1 cellular context compared by ENCODE assay signal in genomic region chrX:110045988-110046387, GRCh38.
TF ChIP-seq lines count a peak whose summit lies in the region.

No MANE protein-coding gene starts in this region.

TF ChIP-seq in HepG2, 621 proteins besides CTCF, POLR2A, EP300 and RAD21 (continues in another document):
- TF ChIP-seq, protein P1, sequence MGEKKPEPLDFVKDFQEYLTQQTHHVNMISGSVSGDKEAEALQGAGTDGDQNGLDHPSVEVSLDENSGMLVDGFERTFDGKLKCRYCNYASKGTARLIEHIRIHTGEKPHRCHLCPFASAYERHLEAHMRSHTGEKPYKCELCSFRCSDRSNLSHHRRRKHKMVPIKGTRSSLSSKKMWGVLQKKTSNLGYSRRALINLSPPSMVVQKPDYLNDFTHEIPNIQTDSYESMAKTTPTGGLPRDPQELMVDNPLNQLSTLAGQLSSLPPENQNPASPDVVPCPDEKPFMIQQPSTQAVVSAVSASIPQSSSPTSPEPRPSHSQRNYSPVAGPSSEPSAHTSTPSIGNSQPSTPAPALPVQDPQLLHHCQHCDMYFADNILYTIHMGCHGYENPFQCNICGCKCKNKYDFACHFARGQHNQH (CRISPR knock-in tag; IDR thresholded peaks at IDR 0.05), result no peak
- TF ChIP-seq ZNF572 (CRISPR knock-in tag; IDR thresholded peaks at IDR 0.05), result no peak
- no peak for TF ChIP-seq ZNF770 (CRISPR knock-in tag; IDR thresholded peaks at IDR 0.05)
- no peak for TF ChIP-seq ATAD3A (CRISPR knock-in tag; IDR thresholded peaks at IDR 0.05)
- no peak for TF ChIP-seq TRIM22 (IDR thresholded peaks at IDR 0.05)
- no peak for TF ChIP-seq SCMH1 (CRISPR knock-in tag; IDR thresholded peaks at IDR 0.05; ENCODE audit: borderline replicate concordance)
- no peak for TF ChIP-seq CREM (IDR thresholded peaks at IDR 0.05)
- TF ChIP-seq CREM (CRISPR knock-in tag; IDR thresholded peaks at IDR 0.05), result no peak
- TF ChIP-seq KDM2A (CRISPR knock-in tag; IDR thresholded peaks at IDR 0.05; ENCODE audit: borderline replicate concordance, low read depth), result no peak
- TF ChIP-seq SAP130 (CRISPR knock-in tag; IDR thresholded peaks at IDR 0.05; ENCODE audit: low read depth), result peak; percentile 32; the same call in 1 of the 2 replicates
- TF ChIP-seq, protein P2, sequence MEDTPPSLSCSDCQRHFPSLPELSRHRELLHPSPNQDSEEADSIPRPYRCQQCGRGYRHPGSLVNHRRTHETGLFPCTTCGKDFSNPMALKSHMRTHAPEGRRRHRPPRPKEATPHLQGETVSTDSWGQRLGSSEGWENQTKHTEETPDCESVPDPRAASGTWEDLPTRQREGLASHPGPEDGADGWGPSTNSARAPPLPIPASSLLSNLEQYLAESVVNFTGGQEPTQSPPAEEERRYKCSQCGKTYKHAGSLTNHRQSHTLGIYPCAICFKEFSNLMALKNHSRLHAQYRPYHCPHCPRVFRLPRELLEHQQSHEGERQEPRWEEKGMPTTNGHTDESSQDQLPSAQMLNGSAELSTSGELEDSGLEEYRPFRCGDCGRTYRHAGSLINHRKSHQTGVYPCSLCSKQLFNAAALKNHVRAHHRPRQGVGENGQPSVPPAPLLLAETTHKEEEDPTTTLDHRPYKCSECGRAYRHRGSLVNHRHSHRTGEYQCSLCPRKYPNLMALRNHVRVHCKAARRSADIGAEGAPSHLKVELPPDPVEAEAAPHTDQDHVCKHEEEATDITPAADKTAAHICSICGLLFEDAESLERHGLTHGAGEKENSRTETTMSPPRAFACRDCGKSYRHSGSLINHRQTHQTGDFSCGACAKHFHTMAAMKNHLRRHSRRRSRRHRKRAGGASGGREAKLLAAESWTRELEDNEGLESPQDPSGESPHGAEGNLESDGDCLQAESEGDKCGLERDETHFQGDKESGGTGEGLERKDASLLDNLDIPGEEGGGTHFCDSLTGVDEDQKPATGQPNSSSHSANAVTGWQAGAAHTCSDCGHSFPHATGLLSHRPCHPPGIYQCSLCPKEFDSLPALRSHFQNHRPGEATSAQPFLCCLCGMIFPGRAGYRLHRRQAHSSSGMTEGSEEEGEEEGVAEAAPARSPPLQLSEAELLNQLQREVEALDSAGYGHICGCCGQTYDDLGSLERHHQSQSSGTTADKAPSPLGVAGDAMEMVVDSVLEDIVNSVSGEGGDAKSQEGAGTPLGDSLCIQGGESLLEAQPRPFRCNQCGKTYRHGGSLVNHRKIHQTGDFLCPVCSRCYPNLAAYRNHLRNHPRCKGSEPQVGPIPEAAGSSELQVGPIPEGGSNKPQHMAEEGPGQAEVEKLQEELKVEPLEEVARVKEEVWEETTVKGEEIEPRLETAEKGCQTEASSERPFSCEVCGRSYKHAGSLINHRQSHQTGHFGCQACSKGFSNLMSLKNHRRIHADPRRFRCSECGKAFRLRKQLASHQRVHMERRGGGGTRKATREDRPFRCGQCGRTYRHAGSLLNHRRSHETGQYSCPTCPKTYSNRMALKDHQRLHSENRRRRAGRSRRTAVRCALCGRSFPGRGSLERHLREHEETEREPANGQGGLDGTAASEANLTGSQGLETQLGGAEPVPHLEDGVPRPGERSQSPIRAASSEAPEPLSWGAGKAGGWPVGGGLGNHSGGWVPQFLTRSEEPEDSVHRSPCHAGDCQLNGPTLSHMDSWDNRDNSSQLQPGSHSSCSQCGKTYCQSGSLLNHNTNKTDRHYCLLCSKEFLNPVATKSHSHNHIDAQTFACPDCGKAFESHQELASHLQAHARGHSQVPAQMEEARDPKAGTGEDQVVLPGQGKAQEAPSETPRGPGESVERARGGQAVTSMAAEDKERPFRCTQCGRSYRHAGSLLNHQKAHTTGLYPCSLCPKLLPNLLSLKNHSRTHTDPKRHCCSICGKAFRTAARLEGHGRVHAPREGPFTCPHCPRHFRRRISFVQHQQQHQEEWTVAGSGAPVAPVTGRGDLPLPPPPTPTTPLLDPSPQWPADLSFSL (CRISPR knock-in tag; IDR thresholded peaks at IDR 0.05), result no peak
- no peak for TF ChIP-seq ZBTB26 (CRISPR knock-in tag; IDR thresholded peaks at IDR 0.05; ENCODE audit: borderline replicate concordance)
- no peak for TF ChIP-seq SOX13 (IDR thresholded peaks at IDR 0.05)
- peak in 1 of 2 experiments; percentile 83; a peak in 2 of 4 replicates for TF ChIP-seq SOX13 (CRISPR knock-in tag; conservative IDR thresholded peaks at IDR 0.05 in 1 of 2, IDR thresholded peaks at IDR 0.05 in 1 of 2)
- no peak for TF ChIP-seq SNRNP70 (IDR thresholded peaks at IDR 0.05; ENCODE audit: low read depth, low read length)
- no peak for TF ChIP-seq ZSCAN30 (CRISPR knock-in tag; IDR thresholded peaks at IDR 0.05)
- TF ChIP-seq ZNF83 (CRISPR knock-in tag; IDR thresholded peaks at IDR 0.05; ENCODE audit: borderline replicate concordance), result no peak
- no peak for TF ChIP-seq MTA1 (CRISPR knock-in tag; IDR thresholded peaks at IDR 0.05; ENCODE audit: borderline replicate concordance)
- no peak for TF ChIP-seq YEATS4 (CRISPR knock-in tag; IDR thresholded peaks at IDR 0.05; ENCODE audit: borderline replicate concordance)
- TF ChIP-seq ZSCAN20 (CRISPR knock-in tag; IDR thresholded peaks at IDR 0.05; ENCODE audit: borderline replicate concordance), result no peak
- no peak for TF ChIP-seq KLF11 (CRISPR knock-in tag; IDR thresholded peaks at IDR 0.05)
- TF ChIP-seq SOX5 (CRISPR knock-in tag; IDR thresholded peaks at IDR 0.05; ENCODE audit: borderline replicate concordance), result no peak; the same call in 1 of the 2 replicates
- TF ChIP-seq PAWR (CRISPR knock-in tag; IDR thresholded peaks at IDR 0.05; ENCODE audit: borderline replicate concordance), result no peak
- peak; percentile 48; the same call in 1 of the 2 replicates for TF ChIP-seq ISL2 (CRISPR knock-in tag; IDR thresholded peaks at IDR 0.05)
- no peak for TF ChIP-seq GLI4 (CRISPR knock-in tag; IDR thresholded peaks at IDR 0.05; ENCODE audit: borderline replicate concordance)
- TF ChIP-seq RAD51 (IDR thresholded peaks at IDR 0.05; ENCODE audit: borderline replicate concordance), result no peak
- no peak for TF ChIP-seq ZNF235 (CRISPR knock-in tag; IDR thresholded peaks at IDR 0.05; ENCODE audit: borderline replicate concordance)
- no peak for TF ChIP-seq ZC3H13 (CRISPR knock-in tag; IDR thresholded peaks at IDR 0.05)
- TF ChIP-seq MXD4 (CRISPR knock-in tag; IDR thresholded peaks at IDR 0.05), result no peak
- no peak for TF ChIP-seq FOXC1 (CRISPR knock-in tag; IDR thresholded peaks at IDR 0.05; ENCODE audit: borderline replicate concordance)
- no peak for TF ChIP-seq CREB1 (IDR thresholded peaks at IDR 0.05)
- 0 out of 2 replicates have a peak, but pooled peaks have one; percentile 41 for TF ChIP-seq CREB1 (CRISPR knock-in tag; IDR thresholded peaks at IDR 0.05)
- no peak for TF ChIP-seq ZNF292 (CRISPR knock-in tag; IDR thresholded peaks at IDR 0.05; ENCODE audit: borderline replicate concordance, low read depth)
- TF ChIP-seq ARID5B (CRISPR knock-in tag; IDR thresholded peaks at IDR 0.05), result peak; percentile 58
- no peak for TF ChIP-seq ZFP62 (CRISPR knock-in tag; IDR thresholded peaks at IDR 0.05)
- no peak for TF ChIP-seq SIN3A (IDR thresholded peaks at IDR 0.05; ENCODE audit: borderline replicate concordance, low read depth, low read length)
- TF ChIP-seq ATF6 (CRISPR knock-in tag; conservative IDR thresholded peaks at IDR 0.05), result no peak
- TF ChIP-seq ZNF232 (CRISPR knock-in tag; IDR thresholded peaks at IDR 0.05; ENCODE audit: borderline replicate concordance), result no peak
- no peak for TF ChIP-seq ZNF556 (CRISPR knock-in tag; IDR thresholded peaks at IDR 0.05; ENCODE audit: borderline replicate concordance)
- peak; percentile 32; the same call in 1 of the 2 replicates for TF ChIP-seq ONECUT2 (CRISPR knock-in tag; IDR thresholded peaks at IDR 0.05)
- no peak for TF ChIP-seq ZNF431 (CRISPR knock-in tag; IDR thresholded peaks at IDR 0.05; ENCODE audit: borderline replicate concordance, low read depth)
- TF ChIP-seq ZNF816 (CRISPR knock-in tag; IDR thresholded peaks at IDR 0.05; ENCODE audit: borderline replicate concordance), result no peak
- TF ChIP-seq SSRP1 (CRISPR knock-in tag; IDR thresholded peaks at IDR 0.05), result no peak
- TF ChIP-seq PCBP1 (IDR thresholded peaks at IDR 0.05; ENCODE audit: borderline replicate concordance, low read depth, low read length), result no peak
- TF ChIP-seq GABPB1 (CRISPR knock-in tag; IDR thresholded peaks at IDR 0.05), result no peak
- TF ChIP-seq U2AF2 (IDR thresholded peaks at IDR 0.05; ENCODE audit: low read depth, low read length), result no peak
- no peak for TF ChIP-seq ZFY (CRISPR knock-in tag; IDR thresholded peaks at IDR 0.05)
- TF ChIP-seq ZNF17 (CRISPR knock-in tag; IDR thresholded peaks at IDR 0.05), result no peak
- TF ChIP-seq ZNF382 (CRISPR knock-in tag; IDR thresholded peaks at IDR 0.05; ENCODE audit: borderline replicate concordance), result no peak
- TF ChIP-seq FOXK2 (IDR thresholded peaks at IDR 0.05), result no peak
- peak; percentile 9; the same call in 1 of the 2 replicates for TF ChIP-seq ZNF331 (CRISPR knock-in tag; IDR thresholded peaks at IDR 0.05)
- TF ChIP-seq TSC22D2 (CRISPR knock-in tag; IDR thresholded peaks at IDR 0.05; ENCODE audit: borderline replicate concordance), result no peak
- TF ChIP-seq PTBP1 (IDR thresholded peaks at IDR 0.05; ENCODE audit: low read depth, low read length, poor library complexity, severe bottlenecking), result no peak
- TF ChIP-seq MED1 (CRISPR knock-in tag; IDR thresholded peaks at IDR 0.05), result peak; percentile 21; the same call in 1 of the 2 replicates
- peak; percentile 33 for TF ChIP-seq STAG1 (CRISPR knock-in tag; IDR thresholded peaks at IDR 0.05)
